2 cellular contexts compared by ENCODE assay signal in genomic region chr16:4096509-4096908, GRCh38.
TF ChIP-seq lines count a peak whose summit lies in the region.

No MANE protein-coding gene starts in this region.

TF ChIP-seq in A549, 52 proteins besides CTCF, POLR2A, EP300 and RAD21:
- TF ChIP-seq RFX5 (IDR thresholded peaks at IDR 0.05) (no peak), PBX3 (IDR thresholded peaks at IDR 0.05) (no peak), JUNB (IDR thresholded peaks at IDR 0.05) (no peak), ZFP36 (IDR thresholded peaks at IDR 0.05; ENCODE audit: borderline replicate concordance, partially characterized antibody) (no peak), HOXB5 (CRISPR knock-in tag; IDR thresholded peaks at IDR 0.05) (no peak)

TF ChIP-seq in IMR-90, 13 proteins besides CTCF, POLR2A, EP300 and RAD21:
- TF ChIP-seq NFE2L2 (IDR thresholded peaks at IDR 0.05; ENCODE audit: low read depth, low read length) (no peak), CHD1 (IDR thresholded peaks at IDR 0.05; ENCODE audit: low read depth, low read length) (no peak), MAFK (IDR thresholded peaks at IDR 0.05; ENCODE audit: low read depth, low read length) (no peak), ELK1 (IDR thresholded peaks at IDR 0.05; ENCODE audit: borderline replicate concordance, low read depth, low read length) (no peak), CEBPB (IDR thresholded peaks at IDR 0.05; ENCODE audit: low read depth, low read length) (no peak), SMC3 (IDR thresholded peaks at IDR 0.05; ENCODE audit: low read depth, low read length) (no peak), MXI1 (IDR thresholded peaks at IDR 0.05; ENCODE audit: borderline replicate concordance, low read depth, low read length) (no peak), FOS (IDR thresholded peaks at IDR 0.05; ENCODE audit: low read depth, low read length) (no peak), BHLHE40 (IDR thresholded peaks at IDR 0.05; ENCODE audit: low read depth, low read length) (no peak)
